In the genomic region with DNA sequence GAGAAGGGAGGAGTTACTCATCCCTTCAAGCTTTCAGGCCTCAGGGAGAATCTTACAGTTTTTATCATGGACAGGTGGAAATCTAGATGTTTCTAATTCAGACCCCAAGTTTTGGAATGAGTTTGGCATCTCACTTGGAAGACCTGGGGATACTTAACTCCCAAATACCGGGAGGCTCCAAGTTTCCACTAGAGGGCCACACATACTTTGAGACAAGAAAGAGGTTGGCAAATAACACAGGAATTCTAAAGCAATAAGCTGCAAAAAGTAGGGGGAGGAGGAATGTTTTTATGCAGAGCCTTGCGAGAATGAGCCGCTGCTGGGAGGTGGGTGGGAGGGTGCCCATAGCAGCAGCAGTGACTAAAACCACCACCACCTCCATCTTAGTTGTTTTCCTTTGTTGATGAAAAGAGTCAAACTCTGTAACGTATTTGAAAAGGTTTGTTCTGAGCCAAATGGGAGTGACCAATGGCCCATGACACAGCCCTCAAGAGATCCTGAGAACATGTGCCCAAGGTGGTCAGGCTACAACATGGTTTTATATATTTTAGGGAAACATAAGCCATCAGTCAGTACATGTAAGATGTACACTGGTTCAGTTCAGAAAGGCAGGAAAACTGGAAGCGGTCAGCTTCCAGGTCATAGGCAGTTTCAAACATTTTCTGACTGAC, we compare ENCODE assay signal across 1 cellular context.
TF ChIP-seq lines count a peak whose summit lies in the region.

No MANE protein-coding gene starts in this region.

TF ChIP-seq in K562, 482 proteins besides CTCF, POLR2A, EP300 and RAD21:
- no peak for TF ChIP-seq RHOXF2B (CRISPR knock-in tag; conservative IDR thresholded peaks at IDR 0.05)
- 0 out of 2 replicates have a peak, but pooled peaks have one; percentile 12 for TF ChIP-seq TEAD4 (IDR thresholded peaks at IDR 0.05; ENCODE audit: low read length)
- no peak for TF ChIP-seq TEAD4 (CRISPR knock-in tag; IDR thresholded peaks at IDR 0.05; ENCODE audit: borderline replicate concordance)
- TF ChIP-seq MYC (IDR thresholded peaks at IDR 0.05; ENCODE audit: low read depth, low read length), result no peak
- no peak for TF ChIP-seq MYC (CRISPR knock-in tag; IDR thresholded peaks at IDR 0.05; ENCODE audit: borderline replicate concordance, low read depth)
- no peak for TF ChIP-seq NCOA4 (IDR thresholded peaks at IDR 0.05; ENCODE audit: partially characterized antibody)
- TF ChIP-seq, protein P1, sequence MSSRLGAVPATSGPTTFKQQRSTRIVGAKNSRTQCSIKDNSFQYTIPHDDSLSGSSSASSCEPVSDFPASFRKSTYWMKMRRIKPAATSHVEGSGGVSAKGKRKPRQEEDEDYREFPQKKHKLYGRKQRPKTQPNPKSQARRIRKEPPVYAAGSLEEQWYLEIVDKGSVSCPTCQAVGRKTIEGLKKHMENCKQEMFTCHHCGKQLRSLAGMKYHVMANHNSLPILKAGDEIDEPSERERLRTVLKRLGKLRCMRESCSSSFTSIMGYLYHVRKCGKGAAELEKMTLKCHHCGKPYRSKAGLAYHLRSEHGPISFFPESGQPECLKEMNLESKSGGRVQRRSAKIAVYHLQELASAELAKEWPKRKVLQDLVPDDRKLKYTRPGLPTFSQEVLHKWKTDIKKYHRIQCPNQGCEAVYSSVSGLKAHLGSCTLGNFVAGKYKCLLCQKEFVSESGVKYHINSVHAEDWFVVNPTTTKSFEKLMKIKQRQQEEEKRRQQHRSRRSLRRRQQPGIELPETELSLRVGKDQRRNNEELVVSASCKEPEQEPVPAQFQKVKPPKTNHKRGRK (tag; IDR thresholded peaks at IDR 0.05), result no peak
- TF ChIP-seq, protein P2, sequence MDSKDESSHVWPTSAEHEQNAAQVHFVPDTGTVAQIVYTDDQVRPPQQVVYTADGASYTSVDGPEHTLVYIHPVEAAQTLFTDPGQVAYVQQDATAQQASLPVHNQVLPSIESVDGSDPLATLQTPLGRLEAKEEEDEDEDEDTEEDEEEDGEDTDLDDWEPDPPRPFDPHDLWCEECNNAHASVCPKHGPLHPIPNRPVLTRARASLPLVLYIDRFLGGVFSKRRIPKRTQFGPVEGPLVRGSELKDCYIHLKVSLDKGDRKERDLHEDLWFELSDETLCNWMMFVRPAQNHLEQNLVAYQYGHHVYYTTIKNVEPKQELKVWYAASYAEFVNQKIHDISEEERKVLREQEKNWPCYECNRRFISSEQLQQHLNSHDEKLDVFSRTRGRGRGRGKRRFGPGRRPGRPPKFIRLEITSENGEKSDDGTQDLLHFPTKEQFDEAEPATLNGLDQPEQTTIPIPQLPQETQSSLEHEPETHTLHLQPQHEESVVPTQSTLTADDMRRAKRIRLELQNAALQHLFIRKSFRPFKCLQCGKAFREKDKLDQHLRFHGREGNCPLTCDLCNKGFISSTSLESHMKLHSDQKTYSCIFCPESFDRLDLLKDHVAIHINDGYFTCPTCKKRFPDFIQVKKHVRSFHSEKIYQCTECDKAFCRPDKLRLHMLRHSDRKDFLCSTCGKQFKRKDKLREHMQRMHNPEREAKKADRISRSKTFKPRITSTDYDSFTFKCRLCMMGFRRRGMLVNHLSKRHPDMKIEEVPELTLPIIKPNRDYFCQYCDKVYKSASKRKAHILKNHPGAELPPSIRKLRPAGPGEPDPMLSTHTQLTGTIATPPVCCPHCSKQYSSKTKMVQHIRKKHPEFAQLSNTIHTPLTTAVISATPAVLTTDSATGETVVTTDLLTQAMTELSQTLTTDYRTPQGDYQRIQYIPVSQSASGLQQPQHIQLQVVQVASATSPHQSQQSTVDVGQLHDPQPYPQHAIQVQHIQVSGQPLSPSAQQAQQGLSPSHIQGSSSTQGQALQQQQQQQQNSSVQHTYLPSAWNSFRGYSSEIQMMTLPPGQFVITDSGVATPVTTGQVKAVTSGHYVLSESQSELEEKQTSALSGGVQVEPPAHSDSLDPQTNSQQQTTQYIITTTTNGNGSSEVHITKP (IDR thresholded peaks at IDR 0.05; ENCODE audit: partially characterized antibody), result peak; percentile 30
